Comparison of ENCODE assay signal across 10 cellular contexts in genomic region chr5:31855527-31855862, GRCh38.
DNase-seq lines count a peak whose midpoint lies in the region; ATAC-seq and TF ChIP-seq lines count a peak whose summit lies in the region.
"Had no signal": no experiment of that assay in that cellular context is flagged by ENCODE, and none has a peak within 500 bp of the region (broad histone marks: within the 10 kb centered on the region; RNA-seq: fewer than 3 reads in every experiment).

No MANE protein-coding gene starts in this region.

- no peak for TF ChIP-seq EP300 in esophagus muscularis mucosa (IDR thresholded peaks at IDR 0.05)

- H3K4me1 Mint-ChIP-seq in activated naive CD4-positive, alpha-beta T cell treated with anti-CD3 and anti-CD28 coated beads, Interleukin-2, amount 50 U/mL, for 24 hours = peaks cover 22% of the 10 kb centered on the region
- peaks cover 16 to 35% (median 27%) of the 10 kb centered on the region in 4 donors for H3K4me1 Mint-ChIP-seq in naive thymus-derived CD8-positive, alpha-beta T cell

- H3K27ac Mint-ChIP-seq in activated naive CD4-positive, alpha-beta T cell treated with anti-CD3 and anti-CD28 coated beads, Interleukin-2, amount 50 U/mL, for 24 hours = no peak overlapping the region
- H3K27ac Mint-ChIP-seq in naive thymus-derived CD8-positive, alpha-beta T cell = peak overlapping the region; percentile 56 to 95 (median 80)

- 13% methylated on average over 5 of the region's 9 CpGs for WGBS in esophagus muscularis mucosa
- WGBS in urinary bladder = 10% methylated on average over 9 of the region's 9 CpGs

- DNase-seq in activated naive CD4-positive, alpha-beta T cell treated with anti-CD3 and anti-CD28 coated beads, Interleukin-2, amount 50 U/mL, for 16 hours = no peak
- DNase-seq in esophagus muscularis mucosa (ENCODE audit: extremely low spot score) = no peak
- DNase-seq in naive thymus-derived CD8-positive, alpha-beta T cell = no peak
- no peak for DNase-seq in islet precursor cell

- peak in 1 of 3 experiments; percentile 4 for TF ChIP-seq CTCF in esophagus muscularis mucosa (IDR thresholded peaks at IDR 0.05)

- peaks cover 0 to 24% (median 22%) of the 10 kb centered on the region in 4 donors for H3K9me3 ChIP-seq in esophagus muscularis mucosa
- H3K9me3 ChIP-seq: neutrophil had no signal

- H3K36me3 Mint-ChIP-seq in activated naive CD4-positive, alpha-beta T cell treated with anti-CD3 and anti-CD28 coated beads, Interleukin-2, amount 50 U/mL, for 24 hours = peaks cover 8% of the 10 kb centered on the region
- H3K36me3 Mint-ChIP-seq in naive thymus-derived CD8-positive, alpha-beta T cell = peaks cover 0 to 22% (median 14%) of the 10 kb centered on the region in 3 donors

- TF ChIP-seq POLR2A in esophagus muscularis mucosa (IDR thresholded peaks at IDR 0.05; ENCODE audit: low read depth) = no peak

- peaks cover 11% of the 10 kb centered on the region for H3K27me3 Mint-ChIP-seq in activated naive CD4-positive, alpha-beta T cell treated with anti-CD3 and anti-CD28 coated beads, Interleukin-2, amount 50 U/mL, for 24 hours
- H3K27me3 Mint-ChIP-seq in naive thymus-derived CD8-positive, alpha-beta T cell = peaks cover 0 to 34% (median 7%) of the 10 kb centered on the region in 5 donors

- intact Hi-C loops in esophagus muscularis mucosa (cut with DNase I) = no loop called here

- peaks cover 0 to 14% (median 0%) of the 10 kb centered on the region in 4 donors for H3K36me3 ChIP-seq in esophagus muscularis mucosa
- no peaks in the 10 kb centered on the region for H3K36me3 ChIP-seq in urinary bladder (ENCODE audit: insufficient read depth)
- H3K36me3 ChIP-seq: neutrophil had no signal

- peak overlapping the region; percentile 66 to 74 (median 72) for H3K27ac ChIP-seq in esophagus muscularis mucosa (replicated peaks in 1 of 4)
- H3K27ac ChIP-seq in urinary bladder (ENCODE audit: low read depth) = no peak overlapping the region
- H3K27ac ChIP-seq: C4-2B, neutrophil had no signal

- H3K4me3 ChIP-seq in esophagus muscularis mucosa (peak overlapping the region; percentile 58 to 72 (median 66)), urinary bladder (ENCODE audit: low read depth, low read length) (peak overlapping the region; percentile 48)

- H3K4me3 Mint-ChIP-seq in activated naive CD4-positive, alpha-beta T cell treated with anti-CD3 and anti-CD28 coated beads, Interleukin-2, amount 50 U/mL, for 24 hours = peak overlapping the region; percentile 89
- peak overlapping the region; percentile 80 to 98 (median 89) for H3K4me3 Mint-ChIP-seq in naive thymus-derived CD8-positive, alpha-beta T cell

- no peak for ATAC-seq in naive thymus-derived CD8-positive, alpha-beta T cell
- ATAC-seq in HG03196 (IDR thresholded peaks at IDR 0.05; ENCODE audit: unreplicated experiment) (no peak), HG02798 (IDR thresholded peaks at IDR 0.05; ENCODE audit: poor library complexity, unreplicated experiment) (no peak)

- POLR2A ChIA-PET in naive thymus-derived CD8-positive, alpha-beta T cell (lab: Charles Lee) = interaction anchor here (1.3 to 5.5 kb wide), 6 partner anchors 11 to 319 kb away, joined by 3 to 53 read pairs (median 6); partner anchors contain the start of gene GOLPH3

- H3K9me3 Mint-ChIP-seq in activated naive CD4-positive, alpha-beta T cell treated with anti-CD3 and anti-CD28 coated beads, Interleukin-2, amount 50 U/mL, for 24 hours = peaks cover 8% of the 10 kb centered on the region
- H3K9me3 Mint-ChIP-seq in naive thymus-derived CD8-positive, alpha-beta T cell = peaks cover 0 to 29% (median 19%) of the 10 kb centered on the region in 9 donors

- H3K27me3 ChIP-seq in esophagus muscularis mucosa = peaks cover 0 to 55% (median 8%) of the 10 kb centered on the region in 4 donors

- peaks cover 18 to 27% (median 22%) of the 10 kb centered on the region in 4 donors for H3K4me1 ChIP-seq in esophagus muscularis mucosa
- H3K4me1 ChIP-seq in urinary bladder (ENCODE audit: insufficient read depth) = no peaks in the 10 kb centered on the region
